Comparison of ENCODE assay signal across 8 cellular contexts in genomic region chr19:48444933-48445194, GRCh38. TPM values are rescaled to one million over a fixed set of nuclear protein-coding genes. Genes with fewer than 3 reads are reported as not detected.
DNase-seq lines count a peak whose midpoint lies in the region; ATAC-seq and TF ChIP-seq lines count a peak whose summit lies in the region.

No MANE protein-coding gene starts in this region.

- H3K4me1 Mint-ChIP-seq in stimulated activated naive CD8-positive, alpha-beta T cell treated with anti-CD3 and anti-CD28 coated beads, Interleukin-15, Interleukin-2, amounts not matched to agents 100 ng/mL and 50 ng/mL, for 24 hours (ENCODE audit: low read depth) = peaks cover 38% of the 10 kb centered on the region
- H3K4me1 Mint-ChIP-seq in memory B cell = peaks cover 27% of the 10 kb centered on the region

- peaks cover 27% of the 10 kb centered on the region for H3K27me3 Mint-ChIP-seq in stimulated activated naive CD8-positive, alpha-beta T cell treated with anti-CD3 and anti-CD28 coated beads, Interleukin-15, Interleukin-2, amounts not matched to agents 100 ng/mL and 50 ng/mL, for 24 hours
- peaks cover 15% of the 10 kb centered on the region for H3K27me3 Mint-ChIP-seq in memory B cell

- no peaks in the 10 kb centered on the region for H3K27me3 ChIP-seq in vagina

- H3K4me3 Mint-ChIP-seq in stimulated activated naive CD8-positive, alpha-beta T cell treated with anti-CD3 and anti-CD28 coated beads, Interleukin-15, Interleukin-2, amounts not matched to agents 100 ng/mL and 50 ng/mL, for 24 hours = peak overlapping the region; percentile 88
- peak overlapping the region; percentile 91 for H3K4me3 Mint-ChIP-seq in memory B cell

- no peaks in the 10 kb centered on the region for H3K9me3 ChIP-seq in vagina

- no peak for TF ChIP-seq POLR2A in vagina (IDR thresholded peaks at IDR 0.05)

- peaks cover 29% of the 10 kb centered on the region for H3K4me1 ChIP-seq in vagina

- H3K4me3 ChIP-seq in vagina = peak overlapping the region; percentile 82 to 93

- intact Hi-C loops in vagina (cut with DNase I) = no loop called here

- no peaks in the 10 kb centered on the region for H3K9me3 Mint-ChIP-seq in stimulated activated naive CD8-positive, alpha-beta T cell treated with anti-CD3 and anti-CD28 coated beads, Interleukin-15, Interleukin-2, amounts not matched to agents 100 ng/mL and 50 ng/mL, for 24 hours
- no peaks in the 10 kb centered on the region for H3K9me3 Mint-ChIP-seq in memory B cell

- no peak for DNase-seq in stimulated activated naive CD8-positive, alpha-beta T cell treated with anti-CD3 and anti-CD28 coated beads, Interleukin-15, Interleukin-2, amounts not matched to agents 100 U/mL and 50 U/mL, for 24 hours
- DNase-seq in memory B cell (ENCODE audit: low spot score in 2 of 2) (no peak), vagina (ENCODE audit: extremely low spot score in 2 of 2) (no peak), NCI-H1417 treated with DMSO at 0.1 percent for 48 hours (lab: John Stamatoyannopoulos, UW) (no peak), Ammon's horn (ENCODE audit: low spot score) (no peak)

- no peak for TF ChIP-seq CTCF in vagina (IDR thresholded peaks at IDR 0.05)

- peak overlapping the region; percentile 95 for H3K27ac Mint-ChIP-seq in stimulated activated naive CD8-positive, alpha-beta T cell treated with anti-CD3 and anti-CD28 coated beads, Interleukin-15, Interleukin-2, amounts not matched to agents 100 ng/mL and 50 ng/mL, for 24 hours
- peak overlapping the region; percentile 96 for H3K27ac Mint-ChIP-seq in memory B cell

- H3K27ac ChIP-seq in angular gyrus (ENCODE audit: low read depth, low read length) = peak overlapping the region; percentile 99
- peak overlapping the region; percentile 88 for H3K27ac ChIP-seq in vagina

- ATAC-seq in stimulated activated naive CD8-positive, alpha-beta T cell treated with anti-CD3 and anti-CD28 coated beads, Interleukin-15, Interleukin-2, amounts not matched to agents 100 U/mL and 50 U/mL, for 24 hours = no peak
- ATAC-seq in memory B cell (ENCODE audit: low read depth) = no peak
- ATAC-seq in GM19023 (IDR thresholded peaks at IDR 0.05; ENCODE audit: unreplicated experiment) = no peak

- peaks cover 0 to 22% of the 10 kb centered on the region in 2 donors for H3K36me3 ChIP-seq in vagina

- H3K36me3 Mint-ChIP-seq in stimulated activated naive CD8-positive, alpha-beta T cell treated with anti-CD3 and anti-CD28 coated beads, Interleukin-15, Interleukin-2, amounts not matched to agents 100 ng/mL and 50 ng/mL, for 24 hours (ENCODE audit: low read depth) = peaks cover 34% of the 10 kb centered on the region
- peaks cover 15% of the 10 kb centered on the region for H3K36me3 Mint-ChIP-seq in memory B cell

RNA-seq across cellular contexts. Expression of gene GRWD1, which starts 0.9 kb away (rescaled TPM):
- 20.4 TPM for total RNA-seq in vagina

RNA-seq across cellular contexts. Expression of gene KCNJ14, which starts 10.5 kb away (rescaled TPM):
- 3.7 TPM for total RNA-seq in vagina

RNA-seq across cellular contexts. Expression of gene CYTH2, which starts 24.3 kb away (rescaled TPM):
- total RNA-seq in vagina = 87.2 TPM

RNA-seq across cellular contexts. Expression of gene GRIN2D, which starts 51.4 kb away (rescaled TPM):
- total RNA-seq in vagina = not detected

RNA-seq across cellular contexts. Expression of gene KDELR1, which starts 53.5 kb away (rescaled TPM):
- total RNA-seq in vagina = 90.8 TPM
